In the genomic region with DNA sequence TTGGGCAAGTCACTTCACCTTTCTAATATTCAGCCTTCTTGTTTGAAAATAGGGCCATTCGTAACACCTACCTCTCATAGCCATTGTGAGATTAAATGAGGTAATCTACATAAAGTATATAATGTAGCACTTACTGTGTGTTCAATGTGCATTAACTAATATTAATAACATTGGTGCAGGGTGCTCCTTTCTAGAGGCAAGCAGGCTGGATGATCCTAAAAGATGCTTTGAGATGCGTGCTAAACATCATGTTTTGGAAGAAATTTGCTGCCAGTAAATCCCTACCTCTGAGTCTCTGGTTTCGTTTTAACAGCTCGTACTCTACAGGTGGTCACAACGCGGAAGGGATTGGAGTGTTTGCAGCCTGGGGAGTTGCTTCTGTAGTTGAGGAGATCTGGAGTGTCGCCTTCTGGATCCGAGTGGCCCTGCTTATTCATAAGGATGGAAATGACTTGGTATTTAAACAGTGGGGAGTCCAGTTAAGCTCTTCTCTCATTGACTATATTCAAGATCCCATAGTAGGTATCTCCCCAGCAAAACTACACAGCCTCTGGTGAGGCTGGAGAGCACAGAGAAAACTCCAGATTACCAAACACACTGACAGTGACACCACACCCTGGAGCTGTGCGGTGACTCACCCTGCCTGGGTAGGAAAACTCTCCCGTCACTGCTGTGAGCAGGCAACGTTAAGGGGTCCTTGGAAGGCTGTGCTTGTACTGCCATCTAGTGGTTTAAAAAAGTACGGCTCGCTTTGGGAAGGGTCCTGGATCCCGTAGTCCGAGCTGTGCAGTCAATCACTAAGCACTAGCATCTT, we compare ENCODE assay signal across 8 cellular contexts.
A peak's percentile ranks its signal among the peaks of the same experiment; 100 is the strongest.
DNase-seq lines count a peak whose midpoint lies in the region; ATAC-seq and TF ChIP-seq lines count a peak whose summit lies in the region.

No MANE protein-coding gene starts in this region.

- H3K27ac Mint-ChIP-seq in activated CD4-positive, alpha-beta T cell treated with anti-CD3 and anti-CD28 coated beads, Interleukin-2, amount 10 ng/mL, durations not matched to agents 24 days and 14 days = peak overlapping the region; percentile 71

- H3K27me3 ChIP-seq in liver (ENCODE audit: control insufficient read depth in 4 of 4, insufficient read depth in 4 of 4, low read length in 3 of 4) = no peaks in the 10 kb centered on the region

- H3K36me3 Mint-ChIP-seq in activated CD4-positive, alpha-beta T cell treated with anti-CD3 and anti-CD28 coated beads, Interleukin-2, amount 10 ng/mL, durations not matched to agents 24 days and 14 days (ENCODE audit: low read depth) = peaks cover 5% of the 10 kb centered on the region

- 44% methylated on average over 15 of the region's 15 CpGs for WGBS in liver

- H3K4me3 Mint-ChIP-seq in activated CD4-positive, alpha-beta T cell treated with anti-CD3 and anti-CD28 coated beads, Interleukin-2, amount 10 ng/mL, durations not matched to agents 24 days and 14 days = peak overlapping the region; percentile 48

- TF ChIP-seq CTCF in coronary artery (IDR thresholded peaks at IDR 0.05) (peak; percentile 73), liver (IDR thresholded peaks at IDR 0.05; ENCODE audit: low read depth, low read length, missing input control) (peak; percentile 95)

- peaks cover 51% of the 10 kb centered on the region for H3K4me1 Mint-ChIP-seq in activated CD4-positive, alpha-beta T cell treated with anti-CD3 and anti-CD28 coated beads, Interleukin-2, amount 10 ng/mL, durations not matched to agents 24 days and 14 days

- no peak overlapping the region for H3K9ac ChIP-seq in liver (ENCODE audit: low read depth in 1 of 2, low read length in 2 of 2)

- peaks cover 0 to 6% (median 2%) of the 10 kb centered on the region in 4 donors for H3K4me1 ChIP-seq in liver (ENCODE audit: control insufficient read depth in 4 of 4, insufficient read depth in 4 of 4, low read length in 3 of 4)

- peak overlapping the region in 1 of 2 donors; percentile 18 for H3K27ac ChIP-seq in coronary artery
- H3K27ac ChIP-seq in liver (ENCODE audit: low read depth in 1 of 2, low read length in 2 of 2) = no peak overlapping the region

- peak; percentile 55 for ATAC-seq in GM19468 (IDR thresholded peaks at IDR 0.05; ENCODE audit: extremely low read depth, unreplicated experiment)
- peak; percentile 70 for ATAC-seq in HG03575 (IDR thresholded peaks at IDR 0.05; ENCODE audit: extremely low read depth, insufficient number of reproducible peaks, low FRiP score, unreplicated experiment)

- H3K9me3 ChIP-seq in liver (ENCODE audit: control insufficient read depth in 4 of 4, low read length in 3 of 4) = no peaks in the 10 kb centered on the region

- H3K27me3 Mint-ChIP-seq in activated CD4-positive, alpha-beta T cell treated with anti-CD3 and anti-CD28 coated beads, Interleukin-2, amount 10 ng/mL, durations not matched to agents 24 days and 14 days = no peaks in the 10 kb centered on the region

- H3K36me3 ChIP-seq in liver (ENCODE audit: control insufficient read depth in 4 of 4, insufficient read depth in 3 of 4, low read depth in 1 of 4, low read length in 3 of 4) = no peaks in the 10 kb centered on the region

- TF ChIP-seq RAD21 in liver (IDR thresholded peaks at IDR 0.05) = peak; percentile 100

- H3K4me3 ChIP-seq in coronary artery (no peak overlapping the region), liver (ENCODE audit: low read depth in 1 of 3, low read length in 3 of 3) (no peak overlapping the region)

- no peaks in the 10 kb centered on the region for H3K9me3 Mint-ChIP-seq in activated CD4-positive, alpha-beta T cell treated with anti-CD3 and anti-CD28 coated beads, Interleukin-2, amount 10 ng/mL, durations not matched to agents 24 days and 14 days

- peak; percentile 69 for DNase-seq in CMK (ENCODE audit: low read depth)
- peak; percentile 83 for DNase-seq in NCI-H748 (lab: John Stamatoyannopoulos, UW; ENCODE audit: unreplicated experiment)
- DNase-seq in activated CD4-positive, alpha-beta T cell treated with anti-CD3 and anti-CD28 coated beads, Interleukin-2, amount 10 ng/mL, durations not matched to agents 24 days and 14 days = peak; percentile 95
- peak; percentile 94 for DNase-seq in coronary artery (ENCODE audit: low spot score)
- DNase-seq in stimulated activated CD4-positive, alpha-beta T cell treated with anti-CD3 and anti-CD28 coated beads, TNF-alpha, amount 100 ng/mL, for 4 hours (ENCODE audit: low read depth in 3 of 3) = peak; percentile 53 to 81 (median 79)

- intact Hi-C loops in activated CD4-positive, alpha-beta T cell treated with anti-CD3 and anti-CD28 coated beads, Interleukin-2, amount 10 ng/mL, durations not matched to agents 24 days and 14 days (cut with micrococcal nuclease) = loop anchor here (1.0 to 5.0 kb wide), 10 partner anchors 81 to 539 kb away; no protein-coding TSS in a partner anchor

TF ChIP-seq in liver, 16 proteins besides CTCF, POLR2A, EP300 and RAD21:
- no peak for TF ChIP-seq HNF4G (IDR thresholded peaks at IDR 0.05)
- TF ChIP-seq ATF3 (IDR thresholded peaks at IDR 0.05) = peak; percentile 96
- TF ChIP-seq JUND (IDR thresholded peaks at IDR 0.05) = peak; percentile 100
